ENCODE assay signal across 1 cellular context in genomic region chr1:162386292-162387225, GRCh38.
TF ChIP-seq lines count a peak whose summit lies in the region.

No MANE protein-coding gene starts in this region.

TF ChIP-seq in HepG2, 621 proteins besides CTCF, POLR2A, EP300 and RAD21:
- TF ChIP-seq TFE3 (CRISPR knock-in tag; IDR thresholded peaks at IDR 0.05) (no peak), HNRNPLL (IDR thresholded peaks at IDR 0.05; ENCODE audit: low read depth, low read length, poor library complexity, severe bottlenecking) (no peak), ZNF3 (CRISPR knock-in tag; IDR thresholded peaks at IDR 0.05) (no peak), MAFK (conservative IDR thresholded peaks at IDR 0.05 in 1 of 2, IDR thresholded peaks at IDR 0.05 in 1 of 2; ENCODE audit: low read length in 2 of 2) (no peak), ZNF30 (CRISPR knock-in tag; IDR thresholded peaks at IDR 0.05) (no peak), ZBTB20 (CRISPR knock-in tag; IDR thresholded peaks at IDR 0.05; ENCODE audit: borderline replicate concordance, low read depth) (no peak), ATF2 (CRISPR knock-in tag; IDR thresholded peaks at IDR 0.05) (no peak), BCL6 (CRISPR knock-in tag; IDR thresholded peaks at IDR 0.05) (no peak), WIZ (CRISPR knock-in tag; IDR thresholded peaks at IDR 0.05) (no peak), ZNF460 (CRISPR knock-in tag; IDR thresholded peaks at IDR 0.05; ENCODE audit: borderline replicate concordance) (no peak), ZNF790 (CRISPR knock-in tag; IDR thresholded peaks at IDR 0.05; ENCODE audit: borderline replicate concordance) (no peak), GRHL1 (CRISPR knock-in tag; conservative IDR thresholded peaks at IDR 0.05) (no peak), AGO2 (optimal IDR thresholded peaks at IDR 0.05; ENCODE audit: low read depth, low read length) (no peak), FOXA1 (IDR thresholded peaks at IDR 0.05) (no peak), FOXA1 (CRISPR knock-in tag; IDR thresholded peaks at IDR 0.05) (no peak), ELF1 (CRISPR knock-in tag; IDR thresholded peaks at IDR 0.05) (no peak), LBX2 (CRISPR knock-in tag; IDR thresholded peaks at IDR 0.05; ENCODE audit: borderline replicate concordance) (no peak), ASH2L (IDR thresholded peaks at IDR 0.05; ENCODE audit: insufficient read length, low read depth, low read length) (no peak), ZNF501 (CRISPR knock-in tag; IDR thresholded peaks at IDR 0.05) (no peak), HOMEZ (CRISPR knock-in tag; IDR thresholded peaks at IDR 0.05; ENCODE audit: low read depth) (no peak), YEATS4 (CRISPR knock-in tag; IDR thresholded peaks at IDR 0.05; ENCODE audit: borderline replicate concordance) (no peak)
